In the genomic region with DNA sequence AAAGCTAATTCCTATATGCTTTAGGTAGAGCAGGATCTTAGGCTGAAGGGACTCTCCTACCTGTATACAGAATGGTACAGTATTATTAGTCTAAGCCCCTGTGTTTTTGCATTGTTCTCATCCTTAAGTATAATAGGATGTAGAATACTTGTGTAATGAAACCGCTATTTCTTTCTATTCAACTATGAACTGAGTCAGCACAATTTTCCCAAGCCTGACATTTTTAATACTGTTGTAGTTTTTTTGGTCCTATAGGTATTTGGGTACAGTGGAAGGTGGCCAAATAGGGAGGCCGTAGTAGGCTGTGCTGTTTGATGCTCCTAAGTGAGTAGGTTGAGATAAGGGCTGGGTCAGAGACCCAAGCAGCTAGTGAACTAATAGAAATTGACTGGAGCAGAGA, we compare ENCODE assay signal across 23 cellular contexts.
DNase-seq lines count a peak whose midpoint lies in the region; ATAC-seq, FAIRE-seq and TF ChIP-seq lines count a peak whose summit lies in the region.
"Had no signal": no experiment of that assay in that cellular context is flagged by ENCODE, and none has a peak within 500 bp of the region (broad histone marks: within the 10 kb centered on the region; RNA-seq: fewer than 3 reads in every experiment).

No MANE protein-coding gene starts in this region.

- no peak for TF ChIP-seq RAD21 in A549 (conservative IDR thresholded peaks at IDR 0.05 in 1 of 2, IDR thresholded peaks at IDR 0.05 in 1 of 2)

- H3K9me3 Mint-ChIP-seq in WTC11, result no peaks in the 10 kb centered on the region

- H3K27me3 ChIP-seq in thyroid gland, result no peaks in the 10 kb centered on the region
- H3K27me3 ChIP-seq: BLaER1 had no signal

- no peaks in the 10 kb centered on the region for H3K9me3 ChIP-seq in A549
- H3K9me3 ChIP-seq in thyroid gland, result no peaks in the 10 kb centered on the region
- H3K9me3 ChIP-seq: BE2C, BLaER1, Caco-2 had no signal

- no peak for FAIRE-seq in A549 (lab: Jason Lieb, UNC)
- FAIRE-seq in H54 (lab: Jason Lieb, UNC), result peak; percentile 78
- FAIRE-seq: D721Med, G401.6, GM12891 had no signal

- H3K27me3 Mint-ChIP-seq in WTC11 (ENCODE audit: low read depth), result no peaks in the 10 kb centered on the region
- H3K27me3 Mint-ChIP-seq: CD4-positive, alpha-beta memory T cell; CD4-positive, CD25-positive, alpha-beta regulatory T cell had no signal

- ATAC-seq in A549 (no peak), WTC11 (0 out of 2 replicates have a peak, but pooled peaks have one; percentile 21), HG03469 (IDR thresholded peaks at IDR 0.05; ENCODE audit: unreplicated experiment) (no peak), HG03097 (IDR thresholded peaks at IDR 0.05; ENCODE audit: low FRiP score, unreplicated experiment) (no peak)

- no peak overlapping the region for H3K4me3 Mint-ChIP-seq in WTC11
- H3K4me3 Mint-ChIP-seq: CD14-positive monocyte; CD4-positive, alpha-beta memory T cell; CD4-positive, CD25-positive, alpha-beta regulatory T cell; CD8-positive, alpha-beta memory T cell had no signal

- H3K27ac Mint-ChIP-seq in WTC11, result peak overlapping the region; percentile 52; the same call in 1 of the 2 replicates
- H3K27ac Mint-ChIP-seq: CD14-positive monocyte; CD4-positive, alpha-beta memory T cell; CD4-positive, CD25-positive, alpha-beta regulatory T cell; CD8-positive, alpha-beta memory T cell had no signal

- 86% methylated on average over 2 of the region's 2 CpGs for WGBS in A549 (ENCODE audit: missing lambda C conversion rate)
- 85 to 87% methylated on average over 2 of the region's 2 CpGs for WGBS in thyroid gland, 2 donors

- peaks cover 46% of the 10 kb centered on the region for H3K4me1 Mint-ChIP-seq in WTC11
- H3K4me1 Mint-ChIP-seq: CD14-positive monocyte; CD4-positive, alpha-beta memory T cell; CD4-positive, CD25-positive, alpha-beta regulatory T cell; CD8-positive, alpha-beta memory T cell had no signal

- H3K27ac ChIP-seq in A549 (no peak overlapping the region), thyroid gland (no peak overlapping the region), RWPE1 (no peak overlapping the region)
- H3K27ac ChIP-seq: BLaER1 had no signal

- CTCF ChIA-PET in A549 (lab: Yijun Ruan, JAX) (no interaction called here), WTC11 (lab: Charles Lee) (no interaction called here), RWPE1 (lab: Yijun Ruan, JAX) (interaction anchor here (0.7 kb wide), 1 partner anchor 22 kb away, joined by 3 read pairs; no protein-coding TSS in a partner anchor)

- no peak overlapping the region for H3K4me3 ChIP-seq in A549
- no peak overlapping the region for H3K4me3 ChIP-seq in fibroblast of the aortic adventitia (ENCODE audit: low read depth, low read length)
- H3K4me3 ChIP-seq in thyroid gland (replicated peaks in 1 of 3), result no peak overlapping the region
- H3K4me3 ChIP-seq: BLaER1 had no signal

- H3K36me3 ChIP-seq in thyroid gland, result no peaks in the 10 kb centered on the region
- H3K36me3 ChIP-seq: BE2C, BLaER1 had no signal

- H3K4me2 ChIP-seq in A549, result no peak overlapping the region
- H3K4me2 ChIP-seq: BLaER1 had no signal

- TF ChIP-seq CTCF in A549 (IDR thresholded peaks at IDR 0.05) (no peak), WTC11 (IDR thresholded peaks at IDR 0.05) (no peak), fibroblast of the aortic adventitia (IDR thresholded peaks at IDR 0.05; ENCODE audit: insufficient read depth, low read length) (no peak), thyroid gland (IDR thresholded peaks at IDR 0.05) (no peak), RWPE1 (conservative IDR thresholded peaks at IDR 0.05; ENCODE audit: low read depth) (no peak)

- POLR2A ChIA-PET in A549 (lab: Yijun Ruan, JAX) (no interaction called here), WTC11 (lab: Charles Lee) (no interaction called here), RWPE1 (lab: Yijun Ruan, JAX; ENCODE audit: low non-redundant PET) (no interaction called here)

- H3K4me1 ChIP-seq in A549, result peaks cover 15% of the 10 kb centered on the region; the same call in 2 of the 3 replicates
- H3K4me1 ChIP-seq in thyroid gland, result no peaks in the 10 kb centered on the region
- H3K4me1 ChIP-seq: BE2C, Caco-2 had no signal

- no peak for TF ChIP-seq POLR2A in A549 (IDR thresholded peaks at IDR 0.05; ENCODE audit: low read length)
- TF ChIP-seq POLR2A in H54 (IDR thresholded peaks at IDR 0.05; ENCODE audit: low read depth, low read length), result no peak
- TF ChIP-seq POLR2A in thyroid gland (IDR thresholded peaks at IDR 0.05), result no peak

- peaks cover 15% of the 10 kb centered on the region for H3K36me3 Mint-ChIP-seq in WTC11
- H3K36me3 Mint-ChIP-seq: CD14-positive monocyte; CD4-positive, alpha-beta memory T cell; CD4-positive, CD25-positive, alpha-beta regulatory T cell; CD8-positive, alpha-beta memory T cell had no signal

- TF ChIP-seq EP300 in A549 (IDR thresholded peaks at IDR 0.05), result no peak

- DNase-seq in A549 (ENCODE audit: low read depth in 1 of 2, low spot score in 1 of 2) (no peak), H54 (ENCODE audit: insufficient read length, low spot score) (no peak), WTC11 (ENCODE audit: low spot score) (no peak), fibroblast of the aortic adventitia (ENCODE audit: low read depth) (peak; percentile 16), thyroid gland (no peak), RWPE1 (ENCODE audit: low spot score) (no peak)
- DNase-seq: ACHN; BE2C; C1 segment of cervical spinal cord; Caco-2; Calu3; CD4-positive, alpha-beta memory T cell; CD4-positive, CD25-positive, alpha-beta regulatory T cell; CD8-positive, alpha-beta memory T cell; DMS79 treated with DMSO at 0.1 percent for 48 hours; GF-D8 had no signal

- intact Hi-C loops in thyroid gland (cut with DNase I), result no loop called here

TF ChIP-seq in A549, 52 proteins besides CTCF, POLR2A, EP300 and RAD21:
- TF ChIP-seq MAFK (IDR thresholded peaks at IDR 0.05; ENCODE audit: partially characterized antibody) (peak; percentile 83), ZC3H11A (IDR thresholded peaks at IDR 0.05) (no peak), HOXB5 (CRISPR knock-in tag; IDR thresholded peaks at IDR 0.05) (no peak), HOXA7 (CRISPR knock-in tag; IDR thresholded peaks at IDR 0.05) (no peak)

TF ChIP-seq in WTC11, 78 proteins besides CTCF, POLR2A, EP300 and RAD21 (continues in another document):
- TF ChIP-seq STAT6 (CRISPR knock-in tag; conservative IDR thresholded peaks at IDR 0.05; ENCODE audit: low read depth) (no peak), E2F5 (CRISPR knock-in tag; IDR thresholded peaks at IDR 0.05) (no peak), ATF1 (CRISPR knock-in tag; IDR thresholded peaks at IDR 0.05) (no peak), ZNF416 (CRISPR knock-in tag; IDR thresholded peaks at IDR 0.05) (no peak), ZNF263 (CRISPR knock-in tag; IDR thresholded peaks at IDR 0.05; ENCODE audit: low read depth) (no peak), FOXP1 (CRISPR knock-in tag; IDR thresholded peaks at IDR 0.05; ENCODE audit: borderline replicate concordance) (no peak), USF2 (CRISPR knock-in tag; IDR thresholded peaks at IDR 0.05) (no peak)
- TF ChIP-seq, protein P1, sequence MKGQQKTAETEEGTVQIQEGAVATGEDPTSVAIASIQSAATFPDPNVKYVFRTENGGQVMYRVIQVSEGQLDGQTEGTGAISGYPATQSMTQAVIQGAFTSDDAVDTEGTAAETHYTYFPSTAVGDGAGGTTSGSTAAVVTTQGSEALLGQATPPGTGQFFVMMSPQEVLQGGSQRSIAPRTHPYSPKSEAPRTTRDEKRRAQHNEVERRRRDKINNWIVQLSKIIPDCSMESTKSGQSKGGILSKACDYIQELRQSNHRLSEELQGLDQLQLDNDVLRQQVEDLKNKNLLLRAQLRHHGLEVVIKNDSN (CRISPR knock-in tag; IDR thresholded peaks at IDR 0.05), result no peak
